ENCODE assay signal across 25 cellular contexts in genomic region chr12:60144395-60144794, GRCh38.
DNase-seq lines count a peak whose midpoint lies in the region; ATAC-seq, FAIRE-seq and TF ChIP-seq lines count a peak whose summit lies in the region.
"Had no signal": no experiment of that assay in that cellular context is flagged by ENCODE, and none has a peak within 500 bp of the region (broad histone marks: within the 10 kb centered on the region; RNA-seq: fewer than 3 reads in every experiment).

No MANE protein-coding gene starts in this region.

- H3K9me1 ChIP-seq in K562 (ENCODE audit: control insufficient read depth, insufficient read depth, low read length): no peaks in the 10 kb centered on the region

- peak; percentile 88 for FAIRE-seq in K562 (lab: Jason Lieb, UNC)
- FAIRE-seq: A549, GM12892, H1 had no signal

- no peak overlapping the region for H3K27ac Mint-ChIP-seq in stimulated activated effector memory CD8-positive, alpha-beta T cell treated with anti-CD3 and anti-CD28 coated beads, Interleukin-12 subunit alpha, Interleukin-12 subunit beta, amount 100 ng/mL, for 72 hours
- H3K27ac Mint-ChIP-seq: CD4-positive, alpha-beta memory T cell had no signal

- no peak overlapping the region for H3K4me3 Mint-ChIP-seq in stimulated activated effector memory CD8-positive, alpha-beta T cell treated with anti-CD3 and anti-CD28 coated beads, Interleukin-12 subunit alpha, Interleukin-12 subunit beta, amount 100 ng/mL, for 72 hours
- H3K4me3 Mint-ChIP-seq: CD4-positive, alpha-beta memory T cell had no signal

- H3K79me2 ChIP-seq in K562 (ENCODE audit: control insufficient read depth, insufficient read depth, low read length): no peaks in the 10 kb centered on the region

- peak overlapping the region in 1 of 2 experiments; percentile 41; a peak in 1 of 4 replicates for H3K9ac ChIP-seq in K562 (ENCODE audit: insufficient read depth in 1 of 2, low read depth in 2 of 2, low read length in 2 of 2)

- DNase-seq in GDM1 (lab: John Stamatoyannopoulos, UW): peak; percentile 0
- DNase-seq in OCI-M2 (lab: John Stamatoyannopoulos, UW; ENCODE audit: unreplicated experiment): peak; percentile 36
- peak; percentile 41 to 88 (median 64) for DNase-seq in K562 (ENCODE audit: extremely low read depth in 1 of 4, low spot score in 3 of 4)
- no peak for DNase-seq in stimulated activated effector memory CD8-positive, alpha-beta T cell treated with anti-CD3 and anti-CD28 coated beads, Interleukin-12 subunit alpha, Interleukin-12 subunit beta, amount 100 ng/mL, for 72 hours (ENCODE audit: low spot score in 2 of 2)
- no peak for DNase-seq in lower lobe of right lung
- no peak for DNase-seq in SHP77 treated with DMSO at 0.1 percent for 48 hours (lab: John Stamatoyannopoulos, UW)
- DNase-seq: C1 segment of cervical spinal cord; CD4-positive, alpha-beta memory T cell; DMS79 treated with DMSO at 0.1 percent for 48 hours; HCEC 1CT; KG1; MM.1S; NCI-H1417; NCI-H1694 treated with DMSO at 0.1 percent for 48 hours; NCI-H2081; NCI-H2171; NCI-H226; NCI-H510A; NCI-H69; SJCRH30 had no signal

- H3K4me3 ChIP-seq in K562: no peak overlapping the region
- no peak overlapping the region for H3K4me3 ChIP-seq in lower lobe of right lung
- H3K4me3 ChIP-seq: A549, SJCRH30 had no signal

- intact Hi-C loops in K562 (cut with micrococcal nuclease) (no loop called here), lower lobe of right lung (cut with DNase I) (no loop called here)

- H3K27ac ChIP-seq in K562 (ENCODE audit: extremely low read depth, low read depth, low read length): peak overlapping the region; percentile 78
- no peak overlapping the region for H3K27ac ChIP-seq in lower lobe of right lung
- H3K27ac ChIP-seq: A549, SJCRH30 had no signal

- WGBS in K562 (ENCODE audit: insufficient coverage, low coverage, missing lambda C conversion rate): 0% methylated on average over 1 of the region's 1 CpG

- no TSS peak for BruUV-seq in K562 (replicated peaks; lab: Mats Ljungman, UMichigan)

- peaks cover 16% of the 10 kb centered on the region for H3K9me3 Mint-ChIP-seq in stimulated activated effector memory CD8-positive, alpha-beta T cell treated with anti-CD3 and anti-CD28 coated beads, Interleukin-12 subunit alpha, Interleukin-12 subunit beta, amount 100 ng/mL, for 72 hours

- no peak for TF ChIP-seq CTCF in K562 (IDR thresholded peaks at IDR 0.05 in 2 of 3, conservative IDR thresholded peaks at IDR 0.05 in 1 of 3; ENCODE audit: insufficient read depth in 2 of 3, low read depth in 1 of 3, low read length in 3 of 3)
- no peak for TF ChIP-seq CTCF in lower lobe of right lung (IDR thresholded peaks at IDR 0.05)

- no peaks in the 10 kb centered on the region for H3K36me3 Mint-ChIP-seq in stimulated activated effector memory CD8-positive, alpha-beta T cell treated with anti-CD3 and anti-CD28 coated beads, Interleukin-12 subunit alpha, Interleukin-12 subunit beta, amount 100 ng/mL, for 72 hours
- H3K36me3 Mint-ChIP-seq: CD4-positive, alpha-beta memory T cell had no signal

- H2AFZ ChIP-seq in K562 (ENCODE audit: low read depth, low read length): peak overlapping the region; percentile 64; the same call in 1 of the 2 replicates

- TF ChIP-seq POLR2A in K562 (conservative IDR thresholded peaks at IDR 0.05): no peak

- H3K4me2 ChIP-seq in K562 (ENCODE audit: insufficient read depth, low read length): peak overlapping the region; percentile 9; the same call in 1 of the 2 replicates
- H3K4me2 ChIP-seq: A549 had no signal

- H3K36me3 ChIP-seq in K562 (ENCODE audit: control insufficient read depth, insufficient read depth, low read length) (no peaks in the 10 kb centered on the region), lower lobe of right lung (no peaks in the 10 kb centered on the region)
- H3K36me3 ChIP-seq: SJCRH30 had no signal

- no peaks in the 10 kb centered on the region for H3K9me3 ChIP-seq in K562 (replicated peaks; ENCODE audit: control insufficient read depth, insufficient read depth, low read depth, low read length)
- no peaks in the 10 kb centered on the region for H3K9me3 ChIP-seq in lower lobe of right lung
- H3K9me3 ChIP-seq: A549, SJCRH30 had no signal

- H3K4me1 Mint-ChIP-seq in stimulated activated effector memory CD8-positive, alpha-beta T cell treated with anti-CD3 and anti-CD28 coated beads, Interleukin-12 subunit alpha, Interleukin-12 subunit beta, amount 100 ng/mL, for 72 hours: no peaks in the 10 kb centered on the region
- H3K4me1 Mint-ChIP-seq: CD4-positive, alpha-beta memory T cell had no signal

- POLR2A ChIA-PET in K562 (lab: Yijun Ruan, JAX): interaction anchor here (1.3 kb wide), 1 partner anchor 10 kb away, joined by 3 read pairs; no protein-coding TSS in a partner anchor

- H4K20me1 ChIP-seq in K562 (replicated peaks; ENCODE audit: control insufficient read depth, insufficient read depth, low read length): no peaks in the 10 kb centered on the region

- in situ Hi-C loops in K562 (cut with MboI): no loop called here

- ATAC-seq in K562: peak; percentile 85
- ATAC-seq in stimulated activated effector memory CD8-positive, alpha-beta T cell treated with anti-CD3 and anti-CD28 coated beads, Interleukin-12 subunit alpha, Interleukin-12 subunit beta, amount 100 ng/mL, for 72 hours: no peak
- ATAC-seq in lower lobe of right lung: no peak
- no peak for ATAC-seq in GM21360 (IDR thresholded peaks at IDR 0.05; ENCODE audit: unreplicated experiment)
- ATAC-seq: A549, SK-N-SH treated with all-trans-retinoic acid at 6 μM for 48 hours had no signal

- CTCF ChIA-PET in K562 (lab: Yijun Ruan, JAX; ENCODE audit: low intra/inter-chr PET ratio): no interaction called here

- no peak; a peak in 1 of 4 replicates for TF ChIP-seq RAD21 in K562 (CRISPR knock-in tag; conservative IDR thresholded peaks at IDR 0.05 in 1 of 2, IDR thresholded peaks at IDR 0.05 in 1 of 2)

- peak; percentile 98 for TF ChIP-seq EP300 in K562 (IDR thresholded peaks at IDR 0.05; ENCODE audit: low read length)

- H3K4me1 ChIP-seq in K562 (replicated peaks in 1 of 2; ENCODE audit: control insufficient read depth in 2 of 2, insufficient read depth in 2 of 2, low read length in 2 of 2) (peaks cover 0 to 16% of the 10 kb centered on the region in 2 experiments; a peak in 2 of 5 replicates), lower lobe of right lung (no peaks in the 10 kb centered on the region)
- H3K4me1 ChIP-seq: SJCRH30 had no signal

- H3K27me3 ChIP-seq in K562 (ENCODE audit: control insufficient read depth in 2 of 2, insufficient read depth in 2 of 2, low read length in 2 of 2): no peaks in the 10 kb centered on the region
- no peaks in the 10 kb centered on the region for H3K27me3 ChIP-seq in lower lobe of right lung (ENCODE audit: low read depth)
- H3K27me3 ChIP-seq: SJCRH30 had no signal

TF ChIP-seq in K562, 482 proteins besides CTCF, POLR2A, EP300 and RAD21 (continues in another document):
- no peak for TF ChIP-seq HNRNPH1 (optimal IDR thresholded peaks at IDR 0.05; ENCODE audit: low read depth, low read length)
- peak; percentile 47; the same call in 1 of the 2 replicates for TF ChIP-seq CTBP1 (IDR thresholded peaks at IDR 0.05; ENCODE audit: borderline replicate concordance)
- TF ChIP-seq ZNF239 (CRISPR knock-in tag; IDR thresholded peaks at IDR 0.05): peak; percentile 16; the same call in 1 of the 2 replicates
- 0 out of 2 replicates have a peak, but pooled peaks have one; percentile 0 for TF ChIP-seq BRD4 (IDR thresholded peaks at IDR 0.05)
- TF ChIP-seq ARHGAP35 (IDR thresholded peaks at IDR 0.05; ENCODE audit: partially characterized antibody): no peak
- TF ChIP-seq MEIS2 (IDR thresholded peaks at IDR 0.05; ENCODE audit: partially characterized antibody): peak; percentile 43
- no peak for TF ChIP-seq BACH1 (tag; IDR thresholded peaks at IDR 0.05)
- TF ChIP-seq TEAD4 (IDR thresholded peaks at IDR 0.05; ENCODE audit: low read length): peak; percentile 99
- TF ChIP-seq TEAD4 (CRISPR knock-in tag; IDR thresholded peaks at IDR 0.05; ENCODE audit: borderline replicate concordance): no peak
- peak; percentile 80 for TF ChIP-seq MTA1 (IDR thresholded peaks at IDR 0.05; ENCODE audit: borderline replicate concordance)
- TF ChIP-seq KDM1A (IDR thresholded peaks at IDR 0.05): peak in 1 of 2 experiments; percentile 30; a peak in 1 of 4 replicates
- TF ChIP-seq SMAD2 (IDR thresholded peaks at IDR 0.05; ENCODE audit: low read depth, low read length): no peak
- TF ChIP-seq ILK (tag; IDR thresholded peaks at IDR 0.05; ENCODE audit: borderline replicate concordance, low read depth): no peak
- TF ChIP-seq DPF2 (IDR thresholded peaks at IDR 0.05): peak; percentile 95
- TF ChIP-seq MTA2 (IDR thresholded peaks at IDR 0.05; ENCODE audit: low read depth): peak; percentile 95
- TF ChIP-seq FOXK2 (conservative IDR thresholded peaks at IDR 0.05 in 1 of 2, IDR thresholded peaks at IDR 0.05 in 1 of 2; ENCODE audit: low read depth in 2 of 2): peak; percentile 90 to 95
- no peak for TF ChIP-seq ZNF23 (CRISPR knock-in tag; IDR thresholded peaks at IDR 0.05)
- TF ChIP-seq HSF4 (CRISPR knock-in tag; IDR thresholded peaks at IDR 0.05; ENCODE audit: borderline replicate concordance): no peak
- no peak for TF ChIP-seq E2F4 (CRISPR knock-in tag; IDR thresholded peaks at IDR 0.05; ENCODE audit: low read depth)

Comparison
In these comparisons a context has a peak if more than half of its experiments do, and no peak if none do; other contexts are left out.
1. DNase-seq: peak in GDM1 (single experiment), OCI-M2 (single experiment) and K562 (4 of 4); none in stimulated activated effector memory CD8-positive, alpha-beta T cell treated with anti-CD3 and anti-CD28 coated beads, Interleukin-12 subunit alpha, Interleukin-12 subunit beta, amount 100 ng/mL, for 72 hours (0 of 2), lower lobe of right lung (single experiment) and SHP77 treated with DMSO at 0.1 percent for 48 hours (single experiment).